ENCODE assay signal across 1 cellular context in the genomic region with DNA sequence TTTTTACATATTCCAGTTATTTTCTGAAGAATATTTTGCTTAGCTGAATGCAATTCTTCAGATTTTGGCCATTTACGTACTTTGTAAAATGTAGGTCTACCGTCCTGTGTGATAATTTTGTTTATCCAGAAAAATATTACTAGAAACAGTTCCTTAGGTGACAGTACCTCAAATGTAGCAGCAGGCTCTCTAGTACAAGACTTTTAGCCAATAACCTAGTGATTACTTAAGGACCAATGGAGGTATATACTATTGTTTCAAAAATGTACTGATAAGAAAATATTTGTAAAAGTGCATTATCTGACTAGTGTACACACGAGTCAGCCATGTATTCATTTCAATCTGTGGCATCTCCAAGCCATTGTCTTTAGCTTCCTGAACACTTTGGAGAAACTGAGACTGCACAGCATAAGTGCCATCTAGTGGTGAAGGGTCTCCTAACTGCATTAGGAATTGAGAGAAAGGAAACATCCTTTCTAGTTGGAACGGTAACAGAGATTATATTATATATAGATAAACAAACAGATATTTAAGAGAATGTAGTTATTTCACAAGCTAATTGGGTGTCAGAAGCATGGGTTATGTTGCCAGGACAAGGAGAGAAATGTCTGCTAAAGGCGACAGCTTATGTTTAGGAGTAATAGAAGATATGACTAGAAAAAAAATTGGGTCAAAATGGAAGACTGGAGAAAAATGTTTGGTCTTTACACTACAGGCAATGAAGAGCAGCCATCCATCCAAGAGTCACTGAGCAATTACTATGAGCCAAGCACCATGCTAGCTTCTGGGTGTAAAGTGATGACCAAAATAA.
TF ChIP-seq lines count a peak whose summit lies in the region.

No MANE protein-coding gene starts in this region.

TF ChIP-seq in HepG2, 621 proteins besides CTCF, POLR2A, EP300 and RAD21 (continued from another document and continues in another):
- TF ChIP-seq HNF1A (IDR thresholded peaks at IDR 0.05; ENCODE audit: low read depth) (no peak), HNF1A (CRISPR knock-in tag; IDR thresholded peaks at IDR 0.05; ENCODE audit: borderline replicate concordance) (no peak), EZH2 (conservative IDR thresholded peaks at IDR 0.05; ENCODE audit: low read depth, low read length) (no peak), NR3C1 (CRISPR knock-in tag; IDR thresholded peaks at IDR 0.05) (no peak), SPEN (CRISPR knock-in tag; IDR thresholded peaks at IDR 0.05; ENCODE audit: low read depth) (no peak), ZNF710 (CRISPR knock-in tag; IDR thresholded peaks at IDR 0.05; ENCODE audit: borderline replicate concordance) (no peak), AGO1 (IDR thresholded peaks at IDR 0.05; ENCODE audit: low read depth, low read length, poor library complexity, severe bottlenecking) (no peak), MEIS2 (CRISPR knock-in tag; IDR thresholded peaks at IDR 0.05) (no peak), SNAPC4 (CRISPR knock-in tag; IDR thresholded peaks at IDR 0.05) (no peak), IRF2 (CRISPR knock-in tag; IDR thresholded peaks at IDR 0.05) (peak; percentile 57; the same call in 1 of the 2 replicates), CCDC6 (CRISPR knock-in tag; IDR thresholded peaks at IDR 0.05) (no peak), ERF (CRISPR knock-in tag; IDR thresholded peaks at IDR 0.05) (0 out of 2 replicates have a peak, but pooled peaks have one; percentile 23), SIX1 (CRISPR knock-in tag; IDR thresholded peaks at IDR 0.05; ENCODE audit: borderline replicate concordance) (no peak), KDM6A (CRISPR knock-in tag; IDR thresholded peaks at IDR 0.05; ENCODE audit: low read depth) (no peak), FOXO1 (CRISPR knock-in tag; IDR thresholded peaks at IDR 0.05) (no peak), TEAD3 (CRISPR knock-in tag; optimal IDR thresholded peaks at IDR 0.05; ENCODE audit: borderline replicate concordance) (peak; percentile 10), ZNF18 (CRISPR knock-in tag; IDR thresholded peaks at IDR 0.05; ENCODE audit: insufficient replicate concordance) (no peak), JUN (CRISPR knock-in tag; IDR thresholded peaks at IDR 0.05) (no peak), SP2 (CRISPR knock-in tag; IDR thresholded peaks at IDR 0.05) (no peak), CBX1 (IDR thresholded peaks at IDR 0.05; ENCODE audit: low read depth) (no peak), HOXA5 (CRISPR knock-in tag; IDR thresholded peaks at IDR 0.05) (0 out of 2 replicates have a peak, but pooled peaks have one; percentile 27), ZNF713 (CRISPR knock-in tag; IDR thresholded peaks at IDR 0.05) (no peak), SNAI1 (CRISPR knock-in tag; IDR thresholded peaks at IDR 0.05; ENCODE audit: borderline replicate concordance) (no peak), AKNA (CRISPR knock-in tag; IDR thresholded peaks at IDR 0.05; ENCODE audit: borderline replicate concordance) (no peak), ZNF652 (CRISPR knock-in tag; IDR thresholded peaks at IDR 0.05; ENCODE audit: borderline replicate concordance, low read depth) (no peak), NFYC (CRISPR knock-in tag; IDR thresholded peaks at IDR 0.05) (no peak), ZNF33A (CRISPR knock-in tag; IDR thresholded peaks at IDR 0.05; ENCODE audit: borderline replicate concordance) (no peak)
- TF ChIP-seq, protein P1, sequence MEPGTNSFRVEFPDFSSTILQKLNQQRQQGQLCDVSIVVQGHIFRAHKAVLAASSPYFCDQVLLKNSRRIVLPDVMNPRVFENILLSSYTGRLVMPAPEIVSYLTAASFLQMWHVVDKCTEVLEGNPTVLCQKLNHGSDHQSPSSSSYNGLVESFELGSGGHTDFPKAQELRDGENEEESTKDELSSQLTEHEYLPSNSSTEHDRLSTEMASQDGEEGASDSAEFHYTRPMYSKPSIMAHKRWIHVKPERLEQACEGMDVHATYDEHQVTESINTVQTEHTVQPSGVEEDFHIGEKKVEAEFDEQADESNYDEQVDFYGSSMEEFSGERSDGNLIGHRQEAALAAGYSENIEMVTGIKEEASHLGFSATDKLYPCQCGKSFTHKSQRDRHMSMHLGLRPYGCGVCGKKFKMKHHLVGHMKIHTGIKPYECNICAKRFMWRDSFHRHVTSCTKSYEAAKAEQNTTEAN (CRISPR knock-in tag; conservative IDR thresholded peaks at IDR 0.05) = no peak
- TF ChIP-seq, protein P2, sequence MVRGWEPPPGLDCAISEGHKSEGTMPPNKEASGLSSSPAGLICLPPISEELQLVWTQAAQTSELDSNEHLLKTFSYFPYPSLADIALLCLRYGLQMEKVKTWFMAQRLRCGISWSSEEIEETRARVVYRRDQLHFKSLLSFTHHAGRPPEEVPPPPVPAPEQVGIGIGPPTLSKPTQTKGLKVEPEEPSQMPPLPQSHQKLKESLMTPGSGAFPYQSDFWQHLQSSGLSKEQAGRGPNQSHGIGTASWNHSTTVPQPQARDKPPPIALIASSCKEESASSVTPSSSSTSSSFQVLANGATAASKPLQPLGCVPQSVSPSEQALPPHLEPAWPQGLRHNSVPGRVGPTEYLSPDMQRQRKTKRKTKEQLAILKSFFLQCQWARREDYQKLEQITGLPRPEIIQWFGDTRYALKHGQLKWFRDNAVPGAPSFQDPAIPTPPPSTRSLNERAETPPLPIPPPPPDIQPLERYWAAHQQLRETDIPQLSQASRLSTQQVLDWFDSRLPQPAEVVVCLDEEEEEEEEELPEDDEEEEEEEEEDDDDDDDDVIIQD (CRISPR knock-in tag; IDR thresholded peaks at IDR 0.05; ENCODE audit: low read depth) = 0 out of 2 replicates have a peak, but pooled peaks have one; percentile 33
